In the genomic region with DNA sequence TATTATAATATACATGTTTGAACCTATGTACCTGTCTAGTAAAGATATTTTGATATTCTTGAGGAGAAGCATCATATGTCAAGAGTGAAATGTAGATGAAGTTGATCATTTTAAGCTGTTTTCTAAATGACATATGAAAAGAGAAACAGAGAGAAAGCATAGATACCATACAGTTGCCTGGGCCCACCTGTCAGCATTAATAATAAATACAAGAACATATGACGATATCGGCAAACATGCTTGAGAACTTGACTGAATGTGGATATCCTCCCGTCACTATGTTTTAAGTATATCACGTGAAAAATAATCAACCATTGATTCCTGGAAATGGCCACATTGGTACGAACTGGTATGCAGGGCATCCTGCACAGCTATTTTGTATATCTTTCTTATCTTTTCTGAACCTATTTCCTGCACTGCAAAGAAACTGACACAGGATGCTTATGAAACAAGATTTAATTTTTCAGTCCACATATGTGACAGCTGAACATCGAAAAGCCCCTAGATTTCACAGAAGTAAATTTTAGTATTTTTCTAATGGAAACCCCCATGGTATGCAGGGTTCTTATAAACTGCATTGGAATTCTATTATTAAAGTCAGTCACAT, we compare ENCODE assay signal across 15 cellular contexts. TPM values are rescaled to one million over a fixed set of nuclear protein-coding genes. Genes with fewer than 3 reads are reported as not detected.
DNase-seq lines count a peak whose midpoint lies in the region; ATAC-seq, FAIRE-seq and TF ChIP-seq lines count a peak whose summit lies in the region.
"Had no signal": no experiment of that assay in that cellular context is flagged by ENCODE, and none has a peak within 500 bp of the region (broad histone marks: within the 10 kb centered on the region; RNA-seq: fewer than 3 reads in every experiment).

No MANE protein-coding gene starts in this region.

- no peak for DNase-seq in GM12891 (ENCODE audit: insufficient read length, low spot score)
- no peak for DNase-seq in adipocyte (ENCODE audit: low read depth)
- DNase-seq in NAMALWA (ENCODE audit: low spot score) = no peak
- DNase-seq in NCI-H1694 treated with DMSO at 0.1 percent for 48 hours (lab: John Stamatoyannopoulos, UW) = no peak
- DNase-seq in brain microvascular endothelial cell = no peak
- no peak for DNase-seq in HPDE6-E6E7 (ENCODE audit: extremely low spot score)
- DNase-seq: aorta; effector CD8-positive, alpha-beta T cell; KG1; left ventricle myocardium inferior; NCI-H2081 treated with DMSO at 0.1 percent for 48 hours; stimulated activated naive CD4-positive, alpha-beta T cell had no signal

- no peak overlapping the region for H3K4me3 ChIP-seq in adipocyte (ENCODE audit: low read length)
- no peak overlapping the region for H3K4me3 ChIP-seq in brain microvascular endothelial cell (ENCODE audit: low read depth, low read length)
- H3K4me3 ChIP-seq: left ventricle myocardium inferior had no signal

- no peak overlapping the region for H3K27ac ChIP-seq in brain microvascular endothelial cell
- H3K27ac ChIP-seq: C4-2B, left ventricle myocardium inferior had no signal

- TF ChIP-seq POLR2A in GM12891 (IDR thresholded peaks at IDR 0.05; ENCODE audit: low read depth, low read length) = no peak

- H3K9me3 ChIP-seq in adipocyte (ENCODE audit: control insufficient read depth, low read length) = no peaks in the 10 kb centered on the region
- H3K9me3 ChIP-seq: left ventricle myocardium inferior had no signal

- H3K36me3 ChIP-seq in adipocyte (ENCODE audit: control insufficient read depth, insufficient read depth, low read length, severe bottlenecking) (no peaks in the 10 kb centered on the region), brain microvascular endothelial cell (replicated peaks) (no peaks in the 10 kb centered on the region)
- H3K36me3 ChIP-seq: left ventricle myocardium inferior had no signal

- TF ChIP-seq CTCF in brain microvascular endothelial cell (IDR thresholded peaks at IDR 0.05; ENCODE audit: low read depth, low read length, missing control alignments) = no peak

- in situ Hi-C loops in brain microvascular endothelial cell (cut with HindIII; ENCODE audit: low pct_ligation_motif_present, low sequenced_read_pairs) = no loop called here

- no peaks in the 10 kb centered on the region for H3K27me3 ChIP-seq in adipocyte (replicated peaks; ENCODE audit: control insufficient read depth, insufficient read depth, low read length)
- H3K27me3 ChIP-seq in brain microvascular endothelial cell (replicated peaks) = no peaks in the 10 kb centered on the region

- peak; percentile 38 for ATAC-seq in GM19397 (IDR thresholded peaks at IDR 0.05; ENCODE audit: unreplicated experiment)
- peak; percentile 31 for ATAC-seq in HG03135 (IDR thresholded peaks at IDR 0.05; ENCODE audit: unreplicated experiment)

- H3K9ac ChIP-seq in adipocyte (ENCODE audit: low read length) = peak overlapping the region; percentile 35

- H3K4me1 ChIP-seq in adipocyte (ENCODE audit: control insufficient read depth, insufficient read depth, low read length) = peaks cover 70% of the 10 kb centered on the region
- H3K4me1 ChIP-seq: left ventricle myocardium inferior had no signal

- FAIRE-seq in GM12891 (lab: Jason Lieb, UNC) = peak; percentile 51

TF ChIP-seq in GM12891, 5 proteins besides CTCF, POLR2A, EP300 and RAD21:
- TF ChIP-seq POLR2AphosphoS5 (IDR thresholded peaks at IDR 0.05; ENCODE audit: low read depth, low read length) (no peak), POU2F2 (IDR thresholded peaks at IDR 0.05; ENCODE audit: low read depth, low read length) (no peak), PAX5 (IDR thresholded peaks at IDR 0.05; ENCODE audit: insufficient read depth, low read length, severe bottlenecking) (no peak), TAF1 (IDR thresholded peaks at IDR 0.05; ENCODE audit: low read depth, low read length) (no peak), SPI1 (IDR thresholded peaks at IDR 0.05; ENCODE audit: low read depth, low read length) (no peak)

RNA-seq across cellular contexts. Expression of a gene that starts 22.9 kb away (rescaled TPM):
- polyA plus RNA-seq in GM12891 (2012; ENCODE audit: low read depth, missing spikeins) = 246 TPM
